ENCODE assay signal across 14 cellular contexts in genomic region chr7:111605246-111605645, GRCh38.
DNase-seq lines count a peak whose midpoint lies in the region; ATAC-seq lines count a peak whose summit lies in the region.
"Had no signal": no experiment of that assay in that cellular context is flagged by ENCODE, and none has a peak within 500 bp of the region (broad histone marks: within the 10 kb centered on the region; RNA-seq: fewer than 3 reads in every experiment).

No MANE protein-coding gene starts in this region.

- no peak overlapping the region for H3K4me3 ChIP-seq in SK-N-MC
- H3K4me3 ChIP-seq: BLaER1 treated with 17β-estradiol and CSF1 and Interleukin-3, amounts not matched to agents 10 nM and 100 nM had no signal

- peaks cover 0 to 2% of the 10 kb centered on the region in 2 donors for H3K9me3 Mint-ChIP-seq in stimulated activated naive B cell treated with anti-CD40 and anti-IgM and Interleukin-4, amounts not matched to agents 10 μg/mL and 1 μg/mL and 100 μg/mL, for 72 hours
- H3K9me3 Mint-ChIP-seq: HFFc6 had no signal

- no peaks in the 10 kb centered on the region for H3K36me3 Mint-ChIP-seq in stimulated activated naive B cell treated with anti-CD40 and anti-IgM and Interleukin-4, amounts not matched to agents 10 μg/mL and 1 μg/mL and 100 μg/mL, for 72 hours
- H3K36me3 Mint-ChIP-seq: CD4-positive, CD25-positive, alpha-beta regulatory T cell; IgD-negative memory B cell had no signal

- H3K4me3 Mint-ChIP-seq in stimulated activated naive B cell treated with anti-CD40 and anti-IgM and Interleukin-4, amounts not matched to agents 10 μg/mL and 1 μg/mL and 100 μg/mL, for 72 hours = no peak overlapping the region
- H3K4me3 Mint-ChIP-seq: CD4-positive, CD25-positive, alpha-beta regulatory T cell; HFFc6; IgD-negative memory B cell had no signal

- no peak overlapping the region for H3K9ac ChIP-seq in SK-N-MC (ENCODE audit: insufficient read length)
- H3K9ac ChIP-seq: BLaER1 treated with 17β-estradiol and CSF1 and Interleukin-3, amounts not matched to agents 10 nM and 100 nM had no signal

- no peaks in the 10 kb centered on the region for H3K9me3 ChIP-seq in SK-N-MC (ENCODE audit: low read depth, low read length)

- H3K27ac ChIP-seq in SK-N-MC = peak overlapping the region; percentile 54; the same call in 1 of the 2 replicates
- H3K27ac ChIP-seq: BLaER1 treated with 17β-estradiol and CSF1 and Interleukin-3, amounts not matched to agents 10 nM and 100 nM had no signal

- H3K27ac Mint-ChIP-seq in stimulated activated naive B cell treated with anti-CD40 and anti-IgM and Interleukin-4, amounts not matched to agents 10 μg/mL and 1 μg/mL and 100 μg/mL, for 72 hours = no peak overlapping the region
- H3K27ac Mint-ChIP-seq: CD4-positive, CD25-positive, alpha-beta regulatory T cell; HFFc6; IgD-negative memory B cell had no signal

- H3K4me1 Mint-ChIP-seq in stimulated activated naive B cell treated with anti-CD40 and anti-IgM and Interleukin-4, amounts not matched to agents 10 μg/mL and 1 μg/mL and 100 μg/mL, for 72 hours = no peaks in the 10 kb centered on the region
- H3K4me1 Mint-ChIP-seq: CD4-positive, CD25-positive, alpha-beta regulatory T cell; IgD-negative memory B cell had no signal

- no peaks in the 10 kb centered on the region for H3K36me3 ChIP-seq in SK-N-MC (ENCODE audit: insufficient read depth, low read length)
- H3K36me3 ChIP-seq: BLaER1 treated with 17β-estradiol and CSF1 and Interleukin-3, amounts not matched to agents 10 nM and 100 nM had no signal

- peaks cover 0 to 9% of the 10 kb centered on the region in 2 donors for H3K27me3 Mint-ChIP-seq in stimulated activated naive B cell treated with anti-CD40 and anti-IgM and Interleukin-4, amounts not matched to agents 10 μg/mL and 1 μg/mL and 100 μg/mL, for 72 hours

- ATAC-seq in stimulated activated naive B cell treated with anti-CD40 and anti-IgM and Interleukin-4, amounts not matched to agents 10 μg/mL and 1 μg/mL and 100 μg/mL, for 72 hours (replicated peaks) = no peak
- ATAC-seq in GM19023 (IDR thresholded peaks at IDR 0.05; ENCODE audit: unreplicated experiment) = no peak

- DNase-seq in NCI-H748 (lab: John Stamatoyannopoulos, UW; ENCODE audit: unreplicated experiment) (peak; percentile 57), NCI-H748 treated with DMSO at 0.1 percent for 48 hours (lab: John Stamatoyannopoulos, UW) (no peak), NCI-H2171 (lab: John Stamatoyannopoulos, UW) (peak; percentile 1), SK-N-MC (ENCODE audit: low read depth, low spot score) (no peak), AG08396 (ENCODE audit: low spot score) (no peak)
- DNase-seq in stimulated activated naive B cell treated with anti-CD40 and anti-IgM and Interleukin-4, amounts not matched to agents 10 μg/mL and 1 μg/mL and 100 μg/mL, for 72 hours = no peak
- DNase-seq: CD4-positive, CD25-positive, alpha-beta regulatory T cell; DMS79; EL; HCEC 1CT; HFFc6 had no signal

Comparison
In these comparisons a context has a peak if more than half of its experiments do, and no peak if none do; other contexts are left out.
1. DNase-seq: peak in NCI-H748 (single experiment) and NCI-H2171 (single experiment); none in NCI-H748 treated with DMSO at 0.1 percent for 48 hours (single experiment), SK-N-MC (single experiment), stimulated activated naive B cell treated with anti-CD40 and anti-IgM and Interleukin-4, amounts not matched to agents 10 μg/mL and 1 μg/mL and 100 μg/mL, for 72 hours (single experiment) and AG08396 (single experiment).